In genomic region chr21:29658177-29658933, GRCh38 we compare ENCODE assay signal across 1 cellular context.
TF ChIP-seq lines count a peak whose summit lies in the region.

No MANE protein-coding gene starts in this region.

TF ChIP-seq in K562, 482 proteins besides CTCF, POLR2A, EP300 and RAD21 (continued from another document):
- TF ChIP-seq ZNF740 (CRISPR knock-in tag; IDR thresholded peaks at IDR 0.05): no peak
- TF ChIP-seq ZNF740 (tag; IDR thresholded peaks at IDR 0.05): peak in 1 of 2 experiments; percentile 56; a peak in 1 of 4 replicates
- no peak for TF ChIP-seq ZBTB7A (IDR thresholded peaks at IDR 0.05; ENCODE audit: borderline replicate concordance, control insufficient read depth, low read depth, low read length)
- TF ChIP-seq ZNF395 (CRISPR knock-in tag; IDR thresholded peaks at IDR 0.05): peak; percentile 32
- TF ChIP-seq SLC30A9 (CRISPR knock-in tag; IDR thresholded peaks at IDR 0.05): no peak
- peak; percentile 8; the same call in 1 of the 2 replicates for TF ChIP-seq NFRKB (IDR thresholded peaks at IDR 0.05; ENCODE audit: low read depth)
- no peak for TF ChIP-seq KHSRP (IDR thresholded peaks at IDR 0.05)
- peak in 1 of 2 experiments; percentile 74; a peak in 1 of 4 replicates for TF ChIP-seq MLLT1 (IDR thresholded peaks at IDR 0.05)
- TF ChIP-seq KLF10 (CRISPR knock-in tag; IDR thresholded peaks at IDR 0.05): no peak
- no peak for TF ChIP-seq FOXJ3 (CRISPR knock-in tag; IDR thresholded peaks at IDR 0.05)
- TF ChIP-seq, protein P1, sequence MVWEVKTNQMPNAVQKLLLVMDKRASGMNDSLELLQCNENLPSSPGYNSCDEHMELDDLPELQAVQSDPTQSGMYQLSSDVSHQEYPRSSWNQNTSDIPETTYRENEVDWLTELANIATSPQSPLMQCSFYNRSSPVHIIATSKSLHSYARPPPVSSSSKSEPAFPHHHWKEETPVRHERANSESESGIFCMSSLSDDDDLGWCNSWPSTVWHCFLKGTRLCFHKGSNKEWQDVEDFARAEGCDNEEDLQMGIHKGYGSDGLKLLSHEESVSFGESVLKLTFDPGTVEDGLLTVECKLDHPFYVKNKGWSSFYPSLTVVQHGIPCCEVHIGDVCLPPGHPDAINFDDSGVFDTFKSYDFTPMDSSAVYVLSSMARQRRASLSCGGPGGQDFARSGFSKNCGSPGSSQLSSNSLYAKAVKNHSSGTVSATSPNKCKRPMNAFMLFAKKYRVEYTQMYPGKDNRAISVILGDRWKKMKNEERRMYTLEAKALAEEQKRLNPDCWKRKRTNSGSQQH (CRISPR knock-in tag; IDR thresholded peaks at IDR 0.05): peak; percentile 44; the same call in 1 of the 2 replicates
- TF ChIP-seq CXXC5 (CRISPR knock-in tag; IDR thresholded peaks at IDR 0.05): peak; percentile 29; the same call in 1 of the 2 replicates
- no peak for TF ChIP-seq SRSF9 (IDR thresholded peaks at IDR 0.05; ENCODE audit: borderline replicate concordance, low read depth, low read length)
- TF ChIP-seq ZNF584 (CRISPR knock-in tag; IDR thresholded peaks at IDR 0.05; ENCODE audit: low read depth): peak; percentile 24; the same call in 1 of the 2 replicates
- TF ChIP-seq MEIS2 (IDR thresholded peaks at IDR 0.05; ENCODE audit: partially characterized antibody): peak; percentile 40
- TF ChIP-seq RBBP5 (IDR thresholded peaks at IDR 0.05; ENCODE audit: borderline replicate concordance, insufficient read depth, low read length, poor library complexity, severe bottlenecking): no peak
- TF ChIP-seq, protein P2, sequence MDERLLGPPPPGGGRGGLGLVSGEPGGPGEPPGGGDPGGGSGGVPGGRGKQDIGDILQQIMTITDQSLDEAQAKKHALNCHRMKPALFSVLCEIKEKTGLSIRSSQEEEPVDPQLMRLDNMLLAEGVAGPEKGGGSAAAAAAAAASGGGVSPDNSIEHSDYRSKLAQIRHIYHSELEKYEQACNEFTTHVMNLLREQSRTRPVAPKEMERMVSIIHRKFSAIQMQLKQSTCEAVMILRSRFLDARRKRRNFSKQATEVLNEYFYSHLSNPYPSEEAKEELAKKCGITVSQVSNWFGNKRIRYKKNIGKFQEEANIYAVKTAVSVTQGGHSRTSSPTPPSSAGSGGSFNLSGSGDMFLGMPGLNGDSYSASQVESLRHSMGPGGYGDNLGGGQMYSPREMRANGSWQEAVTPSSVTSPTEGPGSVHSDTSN (CRISPR knock-in tag; IDR thresholded peaks at IDR 0.05; ENCODE audit: low read depth): no peak
- TF ChIP-seq, protein P2 (tag; conservative IDR thresholded peaks at IDR 0.05; ENCODE audit: low read depth): peak; percentile 13; the same call in 1 of the 2 replicates
- TF ChIP-seq DDX20 (tag; IDR thresholded peaks at IDR 0.05; ENCODE audit: low read depth): peak; percentile 21; the same call in 1 of the 2 replicates
- TF ChIP-seq ID3 (CRISPR knock-in tag; IDR thresholded peaks at IDR 0.05): no peak
- peak; percentile 67 for TF ChIP-seq ID3 (tag; IDR thresholded peaks at IDR 0.05)
- peak; percentile 57 for TF ChIP-seq PKNOX1 (IDR thresholded peaks at IDR 0.05)
- no peak for TF ChIP-seq MAFG (tag; conservative IDR thresholded peaks at IDR 0.05)
